In the genomic region with DNA sequence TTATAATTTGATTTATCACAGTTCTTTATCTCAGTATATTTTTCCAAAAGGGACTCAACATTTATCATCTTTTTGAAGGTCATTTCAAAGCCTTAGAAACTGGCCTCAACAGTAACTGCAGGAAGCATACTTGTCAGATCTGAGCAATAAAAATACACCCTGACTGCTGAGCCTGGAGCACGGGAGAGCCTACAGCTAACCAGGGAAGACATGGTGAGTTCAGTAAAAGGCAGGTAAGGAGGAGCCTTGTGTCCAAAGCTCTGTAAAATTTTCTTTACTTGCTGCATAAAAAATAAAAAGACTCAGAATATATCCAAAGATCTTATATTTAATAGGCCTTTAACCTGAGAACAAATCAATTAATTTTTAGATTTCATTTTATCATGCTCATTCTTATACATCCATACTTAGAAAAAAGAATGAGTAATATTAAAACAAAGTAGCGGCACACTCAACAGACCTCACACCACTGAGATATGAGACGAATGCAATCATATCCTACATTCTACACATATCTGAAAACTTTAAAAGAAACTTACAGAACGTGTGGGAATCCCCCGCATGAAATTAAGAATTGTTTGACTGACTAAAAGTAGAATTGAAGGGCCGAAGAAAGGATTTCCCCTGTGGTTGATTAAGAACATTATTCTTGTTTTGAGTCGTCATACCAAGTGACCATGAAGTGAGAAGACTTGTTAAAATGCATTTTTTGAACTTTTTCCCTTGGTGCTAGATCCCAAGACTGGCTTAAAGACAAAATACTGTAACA, we compare ENCODE assay signal across 9 cellular contexts.
A peak's percentile ranks its signal among the peaks of the same experiment; 100 is the strongest.
DNase-seq lines count a peak whose midpoint lies in the region; ATAC-seq and FAIRE-seq lines count a peak whose summit lies in the region.
"Had no signal": no experiment of that assay in that cellular context is flagged by ENCODE, and none has a peak within 500 bp of the region (broad histone marks: within the 10 kb centered on the region; RNA-seq: fewer than 3 reads in every experiment).

No MANE protein-coding gene starts in this region.

- H3K4me1 Mint-ChIP-seq in activated naive CD4-positive, alpha-beta T cell treated with anti-CD3 and anti-CD28 coated beads, Interleukin-2, amount 50 U/mL, for 24 hours, result peaks cover 94% of the 10 kb centered on the region
- H3K4me1 Mint-ChIP-seq in stimulated activated naive B cell treated with anti-CD40 and anti-IgM and Interleukin-4, amounts not matched to agents 10 μg/mL and 1 μg/mL and 100 μg/mL, for 72 hours, result peaks cover 52 to 90% of the 10 kb centered on the region in 2 donors

- ATAC-seq in HG02571 (IDR thresholded peaks at IDR 0.05; ENCODE audit: unreplicated experiment) (peak; percentile 56), HG03558 (IDR thresholded peaks at IDR 0.05; ENCODE audit: extremely low read depth, unreplicated experiment) (peak; percentile 50)
- ATAC-seq in stimulated activated naive B cell treated with anti-CD40 and anti-IgM and Interleukin-4, amounts not matched to agents 10 μg/mL and 1 μg/mL and 100 μg/mL, for 72 hours (replicated peaks), result peak; percentile 85 to 90

- no peak for FAIRE-seq in RCC 7860 (lab: Jason Lieb, UNC)

- no peak for DNase-seq in activated naive CD4-positive, alpha-beta T cell treated with anti-CD3 and anti-CD28 coated beads, Interleukin-2, amount 50 U/mL, for 16 hours
- peak; percentile 62 for DNase-seq in stimulated activated naive B cell treated with anti-CD40 and anti-IgM and Interleukin-4, amounts not matched to agents 10 μg/mL and 1 μg/mL and 100 μg/mL, for 72 hours
- no peak for DNase-seq in RCC 7860 (ENCODE audit: low spot score)
- no peak for DNase-seq in NCI-H1436 treated with DMSO at 0.1 percent for 48 hours (lab: John Stamatoyannopoulos, UW)
- no peak for DNase-seq in ureter (ENCODE audit: low spot score)
- DNase-seq: NCI-H1048 had no signal

- peak overlapping the region; percentile 84 for H3K4me3 Mint-ChIP-seq in activated naive CD4-positive, alpha-beta T cell treated with anti-CD3 and anti-CD28 coated beads, Interleukin-2, amount 50 U/mL, for 24 hours
- H3K4me3 Mint-ChIP-seq in stimulated activated naive B cell treated with anti-CD40 and anti-IgM and Interleukin-4, amounts not matched to agents 10 μg/mL and 1 μg/mL and 100 μg/mL, for 72 hours, result peak overlapping the region; percentile 58 to 75

- no peaks in the 10 kb centered on the region for H3K27me3 Mint-ChIP-seq in activated naive CD4-positive, alpha-beta T cell treated with anti-CD3 and anti-CD28 coated beads, Interleukin-2, amount 50 U/mL, for 24 hours
- H3K27me3 Mint-ChIP-seq in stimulated activated naive B cell treated with anti-CD40 and anti-IgM and Interleukin-4, amounts not matched to agents 10 μg/mL and 1 μg/mL and 100 μg/mL, for 72 hours, result no peaks in the 10 kb centered on the region

- peaks cover 18% of the 10 kb centered on the region for H3K36me3 Mint-ChIP-seq in activated naive CD4-positive, alpha-beta T cell treated with anti-CD3 and anti-CD28 coated beads, Interleukin-2, amount 50 U/mL, for 24 hours
- H3K36me3 Mint-ChIP-seq in stimulated activated naive B cell treated with anti-CD40 and anti-IgM and Interleukin-4, amounts not matched to agents 10 μg/mL and 1 μg/mL and 100 μg/mL, for 72 hours, result peaks cover 15 to 36% of the 10 kb centered on the region in 2 donors

- peak overlapping the region; percentile 88 for H3K27ac Mint-ChIP-seq in activated naive CD4-positive, alpha-beta T cell treated with anti-CD3 and anti-CD28 coated beads, Interleukin-2, amount 50 U/mL, for 24 hours
- H3K27ac Mint-ChIP-seq in stimulated activated naive B cell treated with anti-CD40 and anti-IgM and Interleukin-4, amounts not matched to agents 10 μg/mL and 1 μg/mL and 100 μg/mL, for 72 hours, result peak overlapping the region; percentile 95

- no peaks in the 10 kb centered on the region for H3K9me3 Mint-ChIP-seq in activated naive CD4-positive, alpha-beta T cell treated with anti-CD3 and anti-CD28 coated beads, Interleukin-2, amount 50 U/mL, for 24 hours
- peaks cover 2 to 4% of the 10 kb centered on the region in 2 donors for H3K9me3 Mint-ChIP-seq in stimulated activated naive B cell treated with anti-CD40 and anti-IgM and Interleukin-4, amounts not matched to agents 10 μg/mL and 1 μg/mL and 100 μg/mL, for 72 hours
